In genomic region chr2:118061135-118061955, GRCh38 we compare ENCODE assay signal across 9 cellular contexts.
DNase-seq lines count a peak whose midpoint lies in the region; ATAC-seq and TF ChIP-seq lines count a peak whose summit lies in the region.
"Had no signal": no experiment of that assay in that cellular context is flagged by ENCODE, and none has a peak within 500 bp of the region (broad histone marks: within the 10 kb centered on the region; RNA-seq: fewer than 3 reads in every experiment).

No MANE protein-coding gene starts in this region.

- peaks cover 4% of the 10 kb centered on the region for H3K27me3 Mint-ChIP-seq in nephron (ENCODE audit: low read depth)

- H3K4me1 Mint-ChIP-seq in nephron, result peaks cover 22% of the 10 kb centered on the region
- H3K4me1 Mint-ChIP-seq: central memory CD8-positive, alpha-beta T cell had no signal

- peaks cover 2% of the 10 kb centered on the region; the same call in 1 of the 2 replicates for H3K4me1 ChIP-seq in MM.1S (ENCODE audit: low read length)

- H3K36me3 ChIP-seq in MM.1S (replicated peaks; ENCODE audit: insufficient read depth, low read length), result no peaks in the 10 kb centered on the region

- ATAC-seq in HG02571 (IDR thresholded peaks at IDR 0.05; ENCODE audit: unreplicated experiment), result peak; percentile 63

- H3K9ac ChIP-seq in MM.1S (ENCODE audit: low read length), result no peak overlapping the region

- no peak overlapping the region for H3K4me2 ChIP-seq in MM.1S (ENCODE audit: low read depth, low read length)

- no peaks in the 10 kb centered on the region for H3F3A ChIP-seq in MM.1S (ENCODE audit: insufficient read depth, low read length)

- H3K27me3 ChIP-seq in MM.1S (replicated peaks; ENCODE audit: insufficient read depth, low read length), result no peaks in the 10 kb centered on the region

- no peaks in the 10 kb centered on the region for H3K9me2 ChIP-seq in MM.1S (replicated peaks; ENCODE audit: insufficient read depth, low read length)

- H2AFZ ChIP-seq in MM.1S (ENCODE audit: low read length), result no peak overlapping the region

- no peak overlapping the region for H3K4me3 ChIP-seq in MM.1S (ENCODE audit: low read length)

- H3K27ac Mint-ChIP-seq in nephron, result peak overlapping the region in 2 of 3 experiments; percentile 73 to 81

- H3K9me3 Mint-ChIP-seq in nephron, result no peaks in the 10 kb centered on the region
- H3K9me3 Mint-ChIP-seq: central memory CD8-positive, alpha-beta T cell had no signal

- H4K20me1 ChIP-seq in MM.1S (ENCODE audit: insufficient read depth, low read length), result no peaks in the 10 kb centered on the region

- DNase-seq in NCI-H524 (lab: John Stamatoyannopoulos, UW) (peak; percentile 11 to 36), NCI-H524 treated with DMSO at 0.1 percent for 48 hours (lab: John Stamatoyannopoulos, UW) (no peak), MM.1S (peak; percentile 21), cerebellar cortex (ENCODE audit: low spot score) (peak; percentile 7)
- DNase-seq in activated CD4-positive, alpha-beta T cell treated with anti-CD3 and anti-CD28 coated beads for 4 hours, result no peak
- DNase-seq in activated effector memory CD4-positive, alpha-beta T cell treated with anti-CD3 and anti-CD28 coated beads, Interleukin-2, amount 50 U/mL, for 16 hours, result no peak

- no peaks in the 10 kb centered on the region for H3K36me3 Mint-ChIP-seq in nephron (ENCODE audit: low read depth)

- no peaks in the 10 kb centered on the region for H3K9me3 ChIP-seq in MM.1S (replicated peaks; ENCODE audit: insufficient read depth, low read length)

- no peaks in the 10 kb centered on the region for H3K79me2 ChIP-seq in MM.1S (ENCODE audit: low read length)

- peak overlapping the region in 1 of 3 experiments; percentile 17 for H3K4me3 Mint-ChIP-seq in nephron
- H3K4me3 Mint-ChIP-seq: central memory CD8-positive, alpha-beta T cell had no signal

- no peak overlapping the region for H3K27ac ChIP-seq in MM.1S (ENCODE audit: low read length)

- peak; percentile 62 for TF ChIP-seq CTCF in MM.1S (IDR thresholded peaks at IDR 0.05; ENCODE audit: low read length)
- peak in 2 of 3 experiments; percentile 7 to 21 for TF ChIP-seq CTCF in nephron (IDR thresholded peaks at IDR 0.05; ENCODE audit: unreplicated experiment in 3 of 3)

Comparison
In these comparisons a context has a peak if more than half of its experiments do, and no peak if none do; other contexts are left out.
1. DNase-seq: peak in NCI-H524 (2 of 2), MM.1S (single experiment) and cerebellar cortex (single experiment); none in NCI-H524 treated with DMSO at 0.1 percent for 48 hours (single experiment), activated CD4-positive, alpha-beta T cell treated with anti-CD3 and anti-CD28 coated beads for 4 hours (0 of 2) and activated effector memory CD4-positive, alpha-beta T cell treated with anti-CD3 and anti-CD28 coated beads, Interleukin-2, amount 50 U/mL, for 16 hours (single experiment).